Comparison of ENCODE assay signal across 8 cellular contexts in genomic region chr13:40984670-40985366, GRCh38. TPM values are rescaled to one million over a fixed set of nuclear protein-coding genes. Genes with fewer than 3 reads are reported as not detected.
DNase-seq lines count a peak whose midpoint lies in the region; ATAC-seq and TF ChIP-seq lines count a peak whose summit lies in the region.

No MANE protein-coding gene starts in this region.

- TF ChIP-seq CTCF in lower lobe of right lung (IDR thresholded peaks at IDR 0.05): no peak

- peak overlapping the region; percentile 94 for H3K27ac Mint-ChIP-seq in activated naive CD8-positive, alpha-beta T cell treated with anti-CD3 and anti-CD28 coated beads, Interleukin-2, amount 10 ng/mL, durations not matched to agents 7 days and 5 days

- ATAC-seq in GM19372 (IDR thresholded peaks at IDR 0.05; ENCODE audit: low read depth, unreplicated experiment) (peak; percentile 52), HG03066 (IDR thresholded peaks at IDR 0.05; ENCODE audit: low read depth, unreplicated experiment) (peak; percentile 51), lower lobe of right lung (peak; percentile 34 to 56)
- ATAC-seq in activated naive CD8-positive, alpha-beta T cell treated with anti-CD3 and anti-CD28 coated beads, Interleukin-2, amount 10 ng/mL, durations not matched to agents 7 days and 5 days (ENCODE audit: low read depth): peak; percentile 41

- no peak for DNase-seq in activated naive CD8-positive, alpha-beta T cell treated with anti-CD3 and anti-CD28 coated beads, Interleukin-2, amount 10 ng/mL, durations not matched to agents 7 days and 5 days
- no peak for DNase-seq in lower lobe of right lung
- DNase-seq in hepatic stellate cell (ENCODE audit: low spot score): no peak
- no peak for DNase-seq in UCSD-AML1 (lab: John Stamatoyannopoulos, UW; ENCODE audit: unreplicated experiment)
- DNase-seq in KG1 (lab: John Stamatoyannopoulos, UW): no peak
- no peak for DNase-seq in effector CD8-positive, alpha-beta T cell (lab: John Stamatoyannopoulos, UW)

- H3K36me3 Mint-ChIP-seq in activated naive CD8-positive, alpha-beta T cell treated with anti-CD3 and anti-CD28 coated beads, Interleukin-2, amount 10 ng/mL, durations not matched to agents 7 days and 5 days: peaks cover 25% of the 10 kb centered on the region

- H3K4me3 Mint-ChIP-seq in activated naive CD8-positive, alpha-beta T cell treated with anti-CD3 and anti-CD28 coated beads, Interleukin-2, amount 10 ng/mL, durations not matched to agents 7 days and 5 days: peak overlapping the region; percentile 84

- H3K4me1 ChIP-seq in lower lobe of right lung: peaks cover 62% of the 10 kb centered on the region

- POLR2A ChIA-PET in activated naive CD8-positive, alpha-beta T cell treated with anti-CD3 and anti-CD28 coated beads, Interleukin-2, amount 10 ng/mL, durations not matched to agents 7 days and 5 days (lab: Charles Lee): interaction anchor here (0.5 to 3.8 kb wide), 6 partner anchors 11 to 63 kb away, joined by 3 to 18 read pairs (median 6); partner anchors contain the start of gene ELF1

- H3K9me3 Mint-ChIP-seq in activated naive CD8-positive, alpha-beta T cell treated with anti-CD3 and anti-CD28 coated beads, Interleukin-2, amount 10 ng/mL, durations not matched to agents 7 days and 5 days: no peaks in the 10 kb centered on the region

- intact Hi-C loops in lower lobe of right lung (cut with DNase I): no loop called here

- H3K4me1 Mint-ChIP-seq in activated naive CD8-positive, alpha-beta T cell treated with anti-CD3 and anti-CD28 coated beads, Interleukin-2, amount 10 ng/mL, durations not matched to agents 7 days and 5 days: peaks cover 54% of the 10 kb centered on the region

- peak overlapping the region; percentile 83 for H3K27ac ChIP-seq in lower lobe of right lung

- no peaks in the 10 kb centered on the region for H3K27me3 ChIP-seq in lower lobe of right lung (ENCODE audit: low read depth)

- H3K36me3 ChIP-seq in lower lobe of right lung: no peaks in the 10 kb centered on the region

- no peaks in the 10 kb centered on the region for H3K27me3 Mint-ChIP-seq in activated naive CD8-positive, alpha-beta T cell treated with anti-CD3 and anti-CD28 coated beads, Interleukin-2, amount 10 ng/mL, durations not matched to agents 7 days and 5 days

- peak overlapping the region; percentile 36 for H3K4me3 ChIP-seq in lower lobe of right lung

- H3K9me3 ChIP-seq in lower lobe of right lung: no peaks in the 10 kb centered on the region

RNA-seq across cellular contexts. Expression of gene ELF1, which starts 34.3 kb away (rescaled TPM):
- 100 to 1,000 TPM; 134 to 142 TPM for total RNA-seq in activated naive CD8-positive, alpha-beta T cell treated with anti-CD3 and anti-CD28 coated beads, Interleukin-2, amount 10 ng/mL, durations not matched to agents 7 days and 5 days
- 98.1 TPM for total RNA-seq in lower lobe of right lung
